ENCODE assay signal across 8 cellular contexts in genomic region chr22:42271191-42271813, GRCh38. TPM values are rescaled to one million over a fixed set of nuclear protein-coding genes. Genes with fewer than 3 reads are reported as not detected.
DNase-seq lines count a peak whose midpoint lies in the region; ATAC-seq, FAIRE-seq and TF ChIP-seq lines count a peak whose summit lies in the region.

No MANE protein-coding gene starts in this region.

- no peak overlapping the region for H3K27ac ChIP-seq in PC-9
- no peak overlapping the region for H3K27ac ChIP-seq in pancreas
- no peak overlapping the region for H3K27ac ChIP-seq in Karpas-422 (ENCODE audit: low read length)

- no peak for ATAC-seq in effector memory CD8-positive, alpha-beta T cell (replicated peaks)
- ATAC-seq in pancreas, result no peak

- WGBS in pancreas, 2 donors, result 78 to 80% methylated on average over 20 of the region's 20 CpGs

- H2AFZ ChIP-seq in PC-9, result peak overlapping the region; percentile 76; the same call in 1 of the 2 replicates
- no peak overlapping the region for H2AFZ ChIP-seq in Karpas-422 (ENCODE audit: low read length)

- H3K9me3 ChIP-seq in Caco-2, result no peaks in the 10 kb centered on the region
- H3K9me3 ChIP-seq in PC-9 (ENCODE audit: insufficient read depth, low read depth), result no peaks in the 10 kb centered on the region
- H3K9me3 ChIP-seq in pancreas, result no peaks in the 10 kb centered on the region
- H3K9me3 ChIP-seq in Karpas-422 (ENCODE audit: low read length), result no peaks in the 10 kb centered on the region

- H3K4me1 ChIP-seq in Caco-2 (peaks cover 13% of the 10 kb centered on the region), PC-9 (replicated peaks; ENCODE audit: insufficient read depth) (peaks cover 18% of the 10 kb centered on the region), pancreas (peaks cover 0 to 15% (median 10%) of the 10 kb centered on the region in 3 donors), Karpas-422 (ENCODE audit: low read length) (peaks cover 25% of the 10 kb centered on the region)

- no peak for TF ChIP-seq CTCF in Caco-2 (IDR thresholded peaks at IDR 0.05; ENCODE audit: insufficient read depth in 1 of 2, low read depth in 1 of 2, low read length in 1 of 2, severe bottlenecking in 1 of 2, unreplicated experiment in 1 of 2)
- no peak for TF ChIP-seq CTCF in PC-9 (conservative IDR thresholded peaks at IDR 0.05)
- TF ChIP-seq CTCF in pancreas (IDR thresholded peaks at IDR 0.05), result no peak

- peaks cover 48% of the 10 kb centered on the region for H3K36me3 Mint-ChIP-seq in Caco-2 (ENCODE audit: insufficient read depth, unreplicated experiment)
- H3K36me3 Mint-ChIP-seq in effector memory CD8-positive, alpha-beta T cell (ENCODE audit: insufficient read depth), result peaks cover 9% of the 10 kb centered on the region

- DNase-seq in Caco-2, result no peak
- DNase-seq in PC-9, result no peak
- DNase-seq in effector memory CD8-positive, alpha-beta T cell, result no peak
- no peak for DNase-seq in pancreas
- DNase-seq in COLO829 (ENCODE audit: low spot score), result no peak
- no peak for DNase-seq in Kasumi-1 (lab: John Stamatoyannopoulos, UW)
- no peak for DNase-seq in activated effector memory CD4-positive, alpha-beta T cell treated with Interleukin-2 at 50 U/mL for 16 hours
- no peak for DNase-seq in Karpas-422

- H3K4me1 Mint-ChIP-seq in Caco-2 (ENCODE audit: low read depth, unreplicated experiment), result peaks cover 13% of the 10 kb centered on the region
- peaks cover 21 to 25% of the 10 kb centered on the region in 2 donors for H3K4me1 Mint-ChIP-seq in effector memory CD8-positive, alpha-beta T cell (ENCODE audit: low read depth in 2 of 2)

- H3K27ac Mint-ChIP-seq in Caco-2 (ENCODE audit: unreplicated experiment), result no peak overlapping the region
- H3K27ac Mint-ChIP-seq in effector memory CD8-positive, alpha-beta T cell, result no peak overlapping the region

- H3K4me2 ChIP-seq in PC-9 (peak overlapping the region; percentile 88), Karpas-422 (ENCODE audit: low read depth, low read length, poor library complexity, severe bottlenecking) (no peak overlapping the region)

- H3K9ac ChIP-seq in Karpas-422 (ENCODE audit: low read length), result no peak overlapping the region

- no peaks in the 10 kb centered on the region for H3K27me3 Mint-ChIP-seq in Caco-2 (ENCODE audit: insufficient read depth, unreplicated experiment)
- no peaks in the 10 kb centered on the region for H3K27me3 Mint-ChIP-seq in effector memory CD8-positive, alpha-beta T cell

- H3K4me3 ChIP-seq in Caco-2 (ENCODE audit: low read depth, low read length), result peak overlapping the region; percentile 50
- H3K4me3 ChIP-seq in PC-9, result peak overlapping the region; percentile 61
- H3K4me3 ChIP-seq in pancreas, result peak overlapping the region in 3 of 4 donors; percentile 30 to 99 (median 96)
- no peak overlapping the region for H3K4me3 ChIP-seq in Karpas-422 (ENCODE audit: low read length)

- POLR2A ChIA-PET in Caco-2 (lab: Charles Lee), result interaction anchor here (1.1 kb wide), 1 partner anchor 98 kb away, joined by 4 read pairs; no protein-coding TSS in a partner anchor
- POLR2A ChIA-PET in PC-9 (lab: Charles Lee; ENCODE audit: unreplicated experiment), result no interaction called here

- H3F3A ChIP-seq in PC-9 (ENCODE audit: insufficient read depth, low read depth), result peaks cover 23% of the 10 kb centered on the region

- H3K27me3 ChIP-seq in Caco-2 (replicated peaks; ENCODE audit: control insufficient read depth, insufficient read depth, low read length), result no peaks in the 10 kb centered on the region
- no peaks in the 10 kb centered on the region for H3K27me3 ChIP-seq in PC-9 (ENCODE audit: insufficient read depth, low read depth)
- H3K27me3 ChIP-seq in pancreas, result no peaks in the 10 kb centered on the region
- no peaks in the 10 kb centered on the region for H3K27me3 ChIP-seq in Karpas-422 (ENCODE audit: low read length)

- intact Hi-C loops in Caco-2 (cut with micrococcal nuclease; ENCODE audit: unreplicated experiment), result no loop called here
- intact Hi-C loops in PC-9 (cut with micrococcal nuclease; ENCODE audit: unreplicated experiment), result loop anchor here (5.0 kb wide), 1 partner anchor 166 kb away; no protein-coding TSS in a partner anchor
- intact Hi-C loops in pancreas (cut with DNase I), result no loop called here

- H3K9me3 Mint-ChIP-seq in Caco-2 (ENCODE audit: unreplicated experiment), result no peaks in the 10 kb centered on the region
- H3K9me3 Mint-ChIP-seq in effector memory CD8-positive, alpha-beta T cell, result no peaks in the 10 kb centered on the region

- H3K79me2 ChIP-seq in PC-9 (ENCODE audit: low read depth) (peaks cover 47% of the 10 kb centered on the region), Karpas-422 (ENCODE audit: low read length) (peaks cover 39% of the 10 kb centered on the region)

- peak overlapping the region; percentile 95 for H3K4me3 Mint-ChIP-seq in Caco-2 (ENCODE audit: unreplicated experiment)
- peak overlapping the region; percentile 44 to 54 for H3K4me3 Mint-ChIP-seq in effector memory CD8-positive, alpha-beta T cell

- BruUV-seq in Caco-2 (replicated peaks; lab: Mats Ljungman, UMichigan), result TSS peak; percentile 43
- BruUV-seq in PC-9 (replicated peaks; lab: Mats Ljungman, UMichigan), result TSS peak; percentile 32

- CTCF ChIA-PET in Caco-2 (lab: Charles Lee) (interaction anchor here (0.6 kb wide), 1 partner anchor 281 kb away, joined by 5 read pairs; no protein-coding TSS in a partner anchor), PC-9 (lab: Charles Lee) (interaction anchor here (0.6 kb wide), 1 partner anchor 162 kb away, joined by 3 read pairs; no protein-coding TSS in a partner anchor)

- H4K20me1 ChIP-seq in PC-9 (ENCODE audit: insufficient read depth), result peaks cover 29% of the 10 kb centered on the region
- peaks cover 30% of the 10 kb centered on the region for H4K20me1 ChIP-seq in Karpas-422 (ENCODE audit: insufficient read depth, low read depth, low read length)

- H3K9me2 ChIP-seq in PC-9 (ENCODE audit: insufficient read depth) (no peaks in the 10 kb centered on the region), Karpas-422 (replicated peaks; ENCODE audit: insufficient read depth, low read length) (no peaks in the 10 kb centered on the region)

- no peak for FAIRE-seq in pancreas (lab: Jason Lieb, UNC)

- H3K36me3 ChIP-seq in Caco-2 (ENCODE audit: control insufficient read depth, insufficient read depth, low read length) (no peaks in the 10 kb centered on the region), PC-9 (ENCODE audit: low read depth) (peaks cover 7% of the 10 kb centered on the region; the same call in 1 of the 2 replicates), pancreas (no peaks in the 10 kb centered on the region), Karpas-422 (ENCODE audit: insufficient read depth, low read length) (no peaks in the 10 kb centered on the region)

RNA-seq across cellular contexts. Expression of gene TCF20, which starts 0.8 kb away (rescaled TPM):
- total RNA-seq in Caco-2 (2022) (81.7 and 82.7 TPM in 2 replicates), PC-9 (2021) (79.1 and 85.1 TPM in 2 replicates), pancreas (10 to 100 TPM; 15.8 to 28.3 (median 17.8) TPM)
- polyA plus RNA-seq in pancreas, result 1 to 10 TPM; 7.8 to 8.1 TPM
- total RNA-seq in Karpas-422 (2014; rRNA removed; shearing (Covaris generic); ENCODE audit: low replicate concordance), result 38.1 and 60.1 TPM in 2 replicates
